In the genomic region with DNA sequence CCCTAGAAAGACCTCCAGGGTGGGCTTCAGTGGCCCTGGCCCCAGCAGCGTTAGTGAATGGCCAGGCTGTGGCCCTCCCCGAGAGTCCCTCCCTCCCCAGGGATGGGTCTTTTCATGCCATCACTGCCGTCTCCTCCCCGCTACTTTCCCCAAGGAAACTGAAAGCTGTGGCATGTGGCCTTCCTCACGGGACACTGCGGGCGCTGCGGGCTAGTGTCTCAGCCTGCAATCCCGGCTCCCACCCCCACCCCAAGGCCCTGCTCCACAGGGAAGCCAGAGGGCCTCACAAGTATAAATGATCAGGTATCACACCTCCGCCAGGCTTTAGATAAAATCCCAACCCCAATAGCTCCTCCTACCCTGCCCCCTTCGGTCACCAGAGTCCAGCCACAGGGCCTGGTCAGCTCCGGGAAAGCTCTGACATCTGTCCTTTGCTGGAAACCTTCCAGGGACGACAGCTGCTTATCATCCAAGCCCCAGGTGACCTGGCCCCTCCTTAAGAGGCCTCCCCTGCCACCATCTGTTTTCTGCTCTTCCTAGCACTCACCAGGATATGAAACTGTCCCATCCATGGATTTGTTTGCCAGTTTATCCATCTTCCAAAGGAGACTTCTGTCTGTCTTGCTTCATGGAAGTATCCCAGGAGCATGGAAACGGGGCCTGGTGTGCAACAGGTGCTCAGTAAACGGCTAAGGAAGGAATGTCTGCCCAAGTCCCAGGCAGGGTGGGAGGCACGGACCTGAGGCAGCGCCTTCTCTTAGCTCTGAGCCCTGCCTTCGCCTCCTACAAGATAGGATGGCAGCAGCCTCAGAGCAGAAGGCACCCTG, we compare ENCODE assay signal across 1 cellular context.
TF ChIP-seq lines count a peak whose summit lies in the region.

No MANE protein-coding gene starts in this region.

TF ChIP-seq in IMR-90, 13 proteins besides CTCF, POLR2A, EP300 and RAD21:
- TF ChIP-seq BHLHE40 (IDR thresholded peaks at IDR 0.05; ENCODE audit: low read depth, low read length) (no peak), SMC3 (IDR thresholded peaks at IDR 0.05; ENCODE audit: low read depth, low read length) (no peak), RFX5 (IDR thresholded peaks at IDR 0.05; ENCODE audit: low read depth, low read length) (no peak), NFE2L2 (IDR thresholded peaks at IDR 0.05; ENCODE audit: low read depth, low read length) (no peak), CHD1 (IDR thresholded peaks at IDR 0.05; ENCODE audit: low read depth, low read length) (no peak), CEBPB (IDR thresholded peaks at IDR 0.05; ENCODE audit: low read depth, low read length) (no peak), RCOR1 (IDR thresholded peaks at IDR 0.05; ENCODE audit: insufficient replicate concordance, low read length) (no peak), MAZ (IDR thresholded peaks at IDR 0.05; ENCODE audit: borderline replicate concordance, low read depth, low read length) (no peak), MXI1 (IDR thresholded peaks at IDR 0.05; ENCODE audit: borderline replicate concordance, low read depth, low read length) (no peak), MAFK (IDR thresholded peaks at IDR 0.05; ENCODE audit: low read depth, low read length) (no peak), FOS (IDR thresholded peaks at IDR 0.05; ENCODE audit: low read depth, low read length) (no peak)
- TF ChIP-seq, protein P1, sequence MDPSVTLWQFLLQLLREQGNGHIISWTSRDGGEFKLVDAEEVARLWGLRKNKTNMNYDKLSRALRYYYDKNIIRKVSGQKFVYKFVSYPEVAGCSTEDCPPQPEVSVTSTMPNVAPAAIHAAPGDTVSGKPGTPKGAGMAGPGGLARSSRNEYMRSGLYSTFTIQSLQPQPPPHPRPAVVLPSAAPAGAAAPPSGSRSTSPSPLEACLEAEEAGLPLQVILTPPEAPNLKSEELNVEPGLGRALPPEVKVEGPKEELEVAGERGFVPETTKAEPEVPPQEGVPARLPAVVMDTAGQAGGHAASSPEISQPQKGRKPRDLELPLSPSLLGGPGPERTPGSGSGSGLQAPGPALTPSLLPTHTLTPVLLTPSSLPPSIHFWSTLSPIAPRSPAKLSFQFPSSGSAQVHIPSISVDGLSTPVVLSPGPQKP (IDR thresholded peaks at IDR 0.05; ENCODE audit: borderline replicate concordance, low read depth, low read length): no peak
- TF ChIP-seq, protein P2, sequence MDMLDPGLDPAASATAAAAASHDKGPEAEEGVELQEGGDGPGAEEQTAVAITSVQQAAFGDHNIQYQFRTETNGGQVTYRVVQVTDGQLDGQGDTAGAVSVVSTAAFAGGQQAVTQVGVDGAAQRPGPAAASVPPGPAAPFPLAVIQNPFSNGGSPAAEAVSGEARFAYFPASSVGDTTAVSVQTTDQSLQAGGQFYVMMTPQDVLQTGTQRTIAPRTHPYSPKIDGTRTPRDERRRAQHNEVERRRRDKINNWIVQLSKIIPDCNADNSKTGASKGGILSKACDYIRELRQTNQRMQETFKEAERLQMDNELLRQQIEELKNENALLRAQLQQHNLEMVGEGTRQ (IDR thresholded peaks at IDR 0.05; ENCODE audit: low read depth, low read length): no peak
